Comparison of ENCODE assay signal across 20 cellular contexts in genomic region chr5:144040615-144041394, GRCh38.
DNase-seq lines count a peak whose midpoint lies in the region; ATAC-seq and TF ChIP-seq lines count a peak whose summit lies in the region.
"Had no signal": no experiment of that assay in that cellular context is flagged by ENCODE, and none has a peak within 500 bp of the region (broad histone marks: within the 10 kb centered on the region; RNA-seq: fewer than 3 reads in every experiment).

No MANE protein-coding gene starts in this region.

- H3K4me3 Mint-ChIP-seq in WTC11 = no peak overlapping the region
- H3K4me3 Mint-ChIP-seq in activated CD4-positive, alpha-beta T cell treated with anti-CD3 and anti-CD28 coated beads, Interleukin-2, amount 10 ng/mL, durations not matched to agents 24 days and 14 days = no peak overlapping the region
- H3K4me3 Mint-ChIP-seq: CD4-positive, alpha-beta T cell had no signal

- POLR2A ChIA-PET in WTC11 (lab: Charles Lee) = no interaction called here

- no peak overlapping the region for H4K5ac ChIP-seq in mesendoderm (ENCODE audit: low read length)

- WGBS in mesendoderm (ENCODE audit: extremely low coverage, insufficient coverage, low lambda C conversion rate) = no CpG with 5 or more reads among the region's 3 CpGs

- H3K18ac ChIP-seq in mesendoderm (ENCODE audit: low read length) = no peak overlapping the region

- no peaks in the 10 kb centered on the region for H3K27me3 ChIP-seq in mesendoderm (ENCODE audit: insufficient read depth, low read length, poor library complexity)
- H3K27me3 ChIP-seq: BE2C had no signal

- no peak overlapping the region for H2BK5ac ChIP-seq in mesendoderm (ENCODE audit: low read length)

- peak; percentile 47 for ATAC-seq in WTC11
- ATAC-seq: GM12878 had no signal

- no peaks in the 10 kb centered on the region for H3K79me1 ChIP-seq in mesendoderm (ENCODE audit: low read length)

- H3K4me1 ChIP-seq in mesendoderm (ENCODE audit: control insufficient read depth, low read depth, low read length) = no peaks in the 10 kb centered on the region
- H3K4me1 ChIP-seq: BE2C had no signal

- H3K36me3 ChIP-seq in mesendoderm (ENCODE audit: control insufficient read depth, insufficient read depth, low read length) = no peaks in the 10 kb centered on the region
- H3K36me3 ChIP-seq: BE2C had no signal

- CTCF ChIA-PET in WTC11 (lab: Charles Lee) = no interaction called here

- intact Hi-C loops in activated CD4-positive, alpha-beta T cell treated with anti-CD3 and anti-CD28 coated beads, Interleukin-2, amount 10 ng/mL, durations not matched to agents 24 days and 14 days (cut with micrococcal nuclease) = no loop called here

- H3K56ac ChIP-seq in mesendoderm (ENCODE audit: low read length) = no peak overlapping the region

- H3K9ac ChIP-seq in mesendoderm (ENCODE audit: low read length) = no peak overlapping the region
- H3K9ac ChIP-seq: GM23248 had no signal

- no peak overlapping the region for H2AK5ac ChIP-seq in mesendoderm (ENCODE audit: low read length)

- TF ChIP-seq CTCF in AG10803 (conservative IDR thresholded peaks at IDR 0.05; ENCODE audit: low read length) (no peak), HFF-Myc (IDR thresholded peaks at IDR 0.05; ENCODE audit: low read depth, low read length, missing control alignments) (no peak), WTC11 (IDR thresholded peaks at IDR 0.05) (no peak), coronary artery (IDR thresholded peaks at IDR 0.05) (no peak)

- H3K23ac ChIP-seq in mesendoderm (ENCODE audit: low read length) = no peak overlapping the region

- H3K79me2 ChIP-seq in mesendoderm (ENCODE audit: control insufficient read depth, insufficient read depth, low read length) = no peaks in the 10 kb centered on the region

- H3K4me2 ChIP-seq in mesendoderm (ENCODE audit: low read length) = no peak overlapping the region

- H3K9me3 Mint-ChIP-seq in WTC11 = peaks cover 12% of the 10 kb centered on the region
- H3K9me3 Mint-ChIP-seq in activated CD4-positive, alpha-beta T cell treated with anti-CD3 and anti-CD28 coated beads, Interleukin-2, amount 10 ng/mL, durations not matched to agents 24 days and 14 days = no peaks in the 10 kb centered on the region
- H3K9me3 Mint-ChIP-seq: CD4-positive, alpha-beta T cell had no signal

- H2BK15ac ChIP-seq in mesendoderm (replicated peaks; ENCODE audit: low read depth) = no peak overlapping the region

- no peak overlapping the region for H3K4ac ChIP-seq in mesendoderm (ENCODE audit: low read depth, low read length)

- no peaks in the 10 kb centered on the region for H3K27me3 Mint-ChIP-seq in WTC11 (ENCODE audit: low read depth)
- peaks cover 2% of the 10 kb centered on the region for H3K27me3 Mint-ChIP-seq in activated CD4-positive, alpha-beta T cell treated with anti-CD3 and anti-CD28 coated beads, Interleukin-2, amount 10 ng/mL, durations not matched to agents 24 days and 14 days

- H4K8ac ChIP-seq in mesendoderm (ENCODE audit: low read depth, low read length) = no peak overlapping the region

- H3K4me3 ChIP-seq in AG10803 (ENCODE audit: low read length) (no peak overlapping the region), HFF-Myc (replicated peaks; ENCODE audit: low read depth, low read length) (no peak overlapping the region), mesendoderm (ENCODE audit: low read length) (no peak overlapping the region), coronary artery (no peak overlapping the region)
- H3K4me3 ChIP-seq: GM12878, GM23248 had no signal

- H3K4me1 Mint-ChIP-seq in WTC11 = no peaks in the 10 kb centered on the region
- H3K4me1 Mint-ChIP-seq in activated CD4-positive, alpha-beta T cell treated with anti-CD3 and anti-CD28 coated beads, Interleukin-2, amount 10 ng/mL, durations not matched to agents 24 days and 14 days = no peaks in the 10 kb centered on the region

- H2BK120ac ChIP-seq in mesendoderm (ENCODE audit: low read depth, low read length) = no peak overlapping the region

- H3K27ac Mint-ChIP-seq in WTC11 = no peak overlapping the region
- H3K27ac Mint-ChIP-seq in activated CD4-positive, alpha-beta T cell treated with anti-CD3 and anti-CD28 coated beads, Interleukin-2, amount 10 ng/mL, durations not matched to agents 24 days and 14 days = no peak overlapping the region
- H3K27ac Mint-ChIP-seq: CD4-positive, alpha-beta T cell had no signal

- H3K27ac ChIP-seq in mesendoderm (ENCODE audit: low read depth, low read length) (no peak overlapping the region), coronary artery (no peak overlapping the region), substantia nigra (ENCODE audit: low read depth, low read length, poor library complexity, severe bottlenecking) (no peak overlapping the region)
- H3K27ac ChIP-seq: GM23248 had no signal

- no peaks in the 10 kb centered on the region for H3K36me3 Mint-ChIP-seq in WTC11
- H3K36me3 Mint-ChIP-seq in activated CD4-positive, alpha-beta T cell treated with anti-CD3 and anti-CD28 coated beads, Interleukin-2, amount 10 ng/mL, durations not matched to agents 24 days and 14 days (ENCODE audit: low read depth) = no peaks in the 10 kb centered on the region

- DNase-seq in AG10803 (ENCODE audit: low read depth) = peak; percentile 24
- peak; percentile 49 for DNase-seq in HFF-Myc (ENCODE audit: extremely low read depth, low read depth)
- DNase-seq in WTC11 (ENCODE audit: low spot score) = no peak
- peak; percentile 42 for DNase-seq in mesendoderm
- no peak for DNase-seq in coronary artery (ENCODE audit: low spot score)
- DNase-seq in substantia nigra (lab: John Stamatoyannopoulos, UW) = no peak
- DNase-seq in activated CD4-positive, alpha-beta T cell treated with anti-CD3 and anti-CD28 coated beads, Interleukin-2, amount 10 ng/mL, durations not matched to agents 24 days and 14 days = no peak
- DNase-seq: BE2C; CD4-positive, alpha-beta T cell; DMS79 treated with DMSO at 0.1 percent for 48 hours; GM23248; HCEC 1CT; KBM-7; NCI-H1436; NCI-H2029 treated with DMSO at 0.1 percent for 48 hours; NCI-H524 treated with DMSO at 0.1 percent for 48 hours; RPMI8226; SIG-M5; SW 1271 had no signal

TF ChIP-seq in WTC11, 78 proteins besides CTCF, POLR2A, EP300 and RAD21:
- TF ChIP-seq ATF3 (CRISPR knock-in tag; conservative IDR thresholded peaks at IDR 0.05) = no peak
- no peak for TF ChIP-seq E2F5 (CRISPR knock-in tag; IDR thresholded peaks at IDR 0.05)

Comparison
In these comparisons a context has a peak if more than half of its experiments do, and no peak if none do; other contexts are left out.
1. DNase-seq: peak in AG10803 (single experiment), HFF-Myc (single experiment) and mesendoderm (single experiment); none in WTC11 (single experiment), coronary artery (single experiment), substantia nigra (0 of 49) and activated CD4-positive, alpha-beta T cell treated with anti-CD3 and anti-CD28 coated beads, Interleukin-2, amount 10 ng/mL, durations not matched to agents 24 days and 14 days (single experiment).